Comparison of ENCODE assay signal across 10 cellular contexts in the genomic region with DNA sequence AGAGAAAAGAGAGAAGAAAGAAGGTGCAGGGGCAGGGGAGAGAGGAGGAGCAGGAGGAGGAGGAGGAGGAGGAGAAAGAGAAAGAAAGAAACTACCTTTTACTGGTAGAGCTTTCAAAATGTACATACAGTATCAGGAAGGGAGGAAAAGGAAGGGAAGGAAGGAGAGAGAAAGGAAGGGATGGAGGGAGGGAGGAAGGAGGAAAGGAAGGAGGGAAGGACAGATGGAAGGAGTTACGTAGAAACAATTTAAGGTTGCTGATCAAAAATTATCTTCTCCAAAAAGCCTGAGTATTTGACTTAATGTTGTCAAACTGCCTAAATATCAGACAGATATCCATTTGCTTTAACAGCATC. TPM values are rescaled to one million over a fixed set of nuclear protein-coding genes. Genes with fewer than 3 reads are reported as not detected.
DNase-seq lines count a peak whose midpoint lies in the region; ATAC-seq, FAIRE-seq and TF ChIP-seq lines count a peak whose summit lies in the region.
"Had no signal": no experiment of that assay in that cellular context is flagged by ENCODE, and none has a peak within 500 bp of the region (broad histone marks: within the 10 kb centered on the region; RNA-seq: fewer than 3 reads in every experiment).

No MANE protein-coding gene starts in this region.

- H3K79me2 ChIP-seq in GM12878 (ENCODE audit: control insufficient read depth, insufficient read depth, low read length): no peaks in the 10 kb centered on the region

- H3K4me2 ChIP-seq in GM12878 (ENCODE audit: control insufficient read depth, insufficient read depth): peak overlapping the region; percentile 85

- intact Hi-C loops in GM12878 (cut with micrococcal nuclease; ENCODE audit: unreplicated experiment): loop anchor here (2.0 kb wide), 1 partner anchor 108 kb away; no protein-coding TSS in a partner anchor

- H3K4me3 Mint-ChIP-seq in stimulated activated naive B cell treated with anti-CD40 and anti-IgM and Interleukin-4, amounts not matched to agents 10 μg/mL and 1 μg/mL and 100 μg/mL, for 72 hours: peak overlapping the region; percentile 82 to 84

- H3K4me1 Mint-ChIP-seq in stimulated activated naive B cell treated with anti-CD40 and anti-IgM and Interleukin-4, amounts not matched to agents 10 μg/mL and 1 μg/mL and 100 μg/mL, for 72 hours: peaks cover 39 to 66% of the 10 kb centered on the region in 2 donors

- SMC1A ChIA-PET in GM12878 (lab: Charles Lee; ENCODE audit: uncharacterized antibody, unreplicated experiment): interaction anchor here (0.8 to 1.6 kb wide), 3 partner anchors 11 to 108 kb away, joined by 3 to 5 read pairs (median 3); no protein-coding TSS in a partner anchor

- H3K4me1 ChIP-seq in GM12878 (ENCODE audit: control insufficient read depth, insufficient read depth, low read length): peaks cover 25% of the 10 kb centered on the region
- H3K4me1 ChIP-seq: gastrocnemius medialis had no signal

- CTCF ChIA-PET in GM12878 (lab: Yijun Ruan, JAX): interaction anchor here (0.9 to 4.6 kb wide), 7 partner anchors 10 to 108 kb away, joined by 3 to 23 read pairs (median 3); no protein-coding TSS in a partner anchor

- TF ChIP-seq EP300 in GM12878 (IDR thresholded peaks at IDR 0.05; ENCODE audit: borderline replicate concordance in 1 of 2, control insufficient read depth in 1 of 2, low read depth in 2 of 2, low read length in 2 of 2): no peak

- H3K9me3 Mint-ChIP-seq in stimulated activated naive B cell treated with anti-CD40 and anti-IgM and Interleukin-4, amounts not matched to agents 10 μg/mL and 1 μg/mL and 100 μg/mL, for 72 hours: peaks cover 4 to 5% of the 10 kb centered on the region in 2 donors

- RAD21 ChIA-PET in GM12878 (lab: Charles Lee; ENCODE audit: unreplicated experiment): interaction anchor here (0.9 to 1.3 kb wide), 4 partner anchors 23 to 112 kb away, joined by 3 to 12 read pairs (median 4); no protein-coding TSS in a partner anchor

- peak overlapping the region; percentile 94 for H3K27ac Mint-ChIP-seq in stimulated activated naive B cell treated with anti-CD40 and anti-IgM and Interleukin-4, amounts not matched to agents 10 μg/mL and 1 μg/mL and 100 μg/mL, for 72 hours

- no peaks in the 10 kb centered on the region for H4K20me1 ChIP-seq in GM12878 (ENCODE audit: control insufficient read depth, insufficient read depth)

- WGBS in GM12878 (ENCODE audit: insufficient coverage, insufficient replicate concordance, low lambda C conversion rate, missing lambda C conversion rate): 44% methylated on average over 1 of the region's 1 CpG

- H3K27me3 Mint-ChIP-seq in stimulated activated naive B cell treated with anti-CD40 and anti-IgM and Interleukin-4, amounts not matched to agents 10 μg/mL and 1 μg/mL and 100 μg/mL, for 72 hours: no peaks in the 10 kb centered on the region

- no peak for DNase-seq in GM12878 (ENCODE audit: low read depth, low spot score)
- DNase-seq in stimulated activated naive B cell treated with anti-CD40 and anti-IgM and Interleukin-4, amounts not matched to agents 10 μg/mL and 1 μg/mL and 100 μg/mL, for 72 hours: no peak
- DNase-seq in GM12891 (ENCODE audit: insufficient read length, low spot score): no peak
- no peak for DNase-seq in cerebellar cortex (ENCODE audit: low spot score)
- DNase-seq: gastrocnemius medialis, WERI-Rb-1 had no signal

- FAIRE-seq in GM12878 (lab: Jason Lieb, UNC): no peak
- FAIRE-seq in GM12891 (lab: Jason Lieb, UNC): no peak

- peak overlapping the region; percentile 46 for H3K9ac ChIP-seq in GM12878 (ENCODE audit: control insufficient read depth, insufficient read depth, low read length)

- TF ChIP-seq CTCF in GM12878 (IDR thresholded peaks at IDR 0.05 in 2 of 3, conservative IDR thresholded peaks at IDR 0.05 in 1 of 3; ENCODE audit: control insufficient read depth in 2 of 3, extremely low read depth in 1 of 3, insufficient read depth in 1 of 3, low read depth in 3 of 3, low read length in 3 of 3): no peak

- H3K4me3 ChIP-seq in GM12878: peak overlapping the region; percentile 49
- H3K4me3 ChIP-seq: gastrocnemius medialis had no signal

- POLR2A ChIA-PET in GM12878 (lab: Charles Lee): no interaction called here

- in situ Hi-C loops in GM12878 (cut with MboI): no loop called here

- peak overlapping the region; percentile 66 for H2AFZ ChIP-seq in GM12878 (ENCODE audit: control insufficient read depth, low read depth, low read length)

- H3K27me3 ChIP-seq in GM12878 (replicated peaks in 1 of 2; ENCODE audit: control insufficient read depth in 2 of 2, insufficient read depth in 2 of 2, low read length in 1 of 2): no peaks in the 10 kb centered on the region
- H3K27me3 ChIP-seq: gastrocnemius medialis had no signal

- H3K9me3 ChIP-seq in GM12878 (replicated peaks; ENCODE audit: control insufficient read depth, insufficient read depth, low read length): no peaks in the 10 kb centered on the region
- H3K9me3 ChIP-seq: gastrocnemius medialis had no signal

- peaks cover 1 to 10% of the 10 kb centered on the region in 2 donors for H3K36me3 Mint-ChIP-seq in stimulated activated naive B cell treated with anti-CD40 and anti-IgM and Interleukin-4, amounts not matched to agents 10 μg/mL and 1 μg/mL and 100 μg/mL, for 72 hours

- peak overlapping the region; percentile 83 for H3K27ac ChIP-seq in GM12878 (ENCODE audit: control insufficient read depth, insufficient read depth)
- H3K27ac ChIP-seq: gastrocnemius medialis, WERI-Rb-1 had no signal

- no peaks in the 10 kb centered on the region for H3K36me3 ChIP-seq in GM12878 (ENCODE audit: control insufficient read depth in 2 of 2, insufficient read depth in 2 of 2, low read length in 1 of 2)
- H3K36me3 ChIP-seq: gastrocnemius medialis, WERI-Rb-1 had no signal

- no peak for TF ChIP-seq POLR2A in GM12878 (IDR thresholded peaks at IDR 0.05; ENCODE audit: low read depth, low read length)
- TF ChIP-seq POLR2A in GM12891 (IDR thresholded peaks at IDR 0.05; ENCODE audit: low read depth, low read length): no peak

- BruUV-seq in GM12878 (replicated peaks; lab: Mats Ljungman, UMichigan): no TSS peak

- 0 out of 2 replicates have a peak, but pooled peaks have one; percentile 2 for TF ChIP-seq RAD21 in GM12878 (IDR thresholded peaks at IDR 0.05; ENCODE audit: insufficient read depth, low read depth, low read length)

- ATAC-seq in GM21381 (IDR thresholded peaks at IDR 0.05; ENCODE audit: unreplicated experiment) (peak; percentile 36), HG03064 (IDR thresholded peaks at IDR 0.05; ENCODE audit: low read depth, unreplicated experiment) (peak; percentile 30), GM12878 (peak; percentile 50), HG03469 (IDR thresholded peaks at IDR 0.05; ENCODE audit: unreplicated experiment) (no peak), GM18870 (IDR thresholded peaks at IDR 0.05; ENCODE audit: unreplicated experiment) (no peak)
- peak; percentile 9 to 37 for ATAC-seq in stimulated activated naive B cell treated with anti-CD40 and anti-IgM and Interleukin-4, amounts not matched to agents 10 μg/mL and 1 μg/mL and 100 μg/mL, for 72 hours (replicated peaks)
- ATAC-seq: gastrocnemius medialis had no signal

TF ChIP-seq in GM12878, 131 proteins besides CTCF, POLR2A, EP300 and RAD21 (continues in another document):
- TF ChIP-seq STAT3 (IDR thresholded peaks at IDR 0.05; ENCODE audit: low read depth, low read length) (no peak), RELB (IDR thresholded peaks at IDR 0.05; ENCODE audit: low read depth) (no peak)

TF ChIP-seq in GM12891, 5 proteins besides CTCF, POLR2A, EP300 and RAD21:
- no peak for TF ChIP-seq TAF1 (IDR thresholded peaks at IDR 0.05; ENCODE audit: low read depth, low read length)
- no peak for TF ChIP-seq SPI1 (IDR thresholded peaks at IDR 0.05; ENCODE audit: low read depth, low read length)
- TF ChIP-seq PAX5 (IDR thresholded peaks at IDR 0.05; ENCODE audit: insufficient read depth, low read length, severe bottlenecking): no peak
- no peak for TF ChIP-seq POLR2AphosphoS5 (IDR thresholded peaks at IDR 0.05; ENCODE audit: low read depth, low read length)
- TF ChIP-seq POU2F2 (IDR thresholded peaks at IDR 0.05; ENCODE audit: low read depth, low read length): no peak

RNA-seq across cellular contexts. Expression of gene TBC1D9, which starts 13.4 kb away (rescaled TPM):
- total RNA-seq in GM12878 (2013; cell fraction: nucleolus; rRNA removed): 35.8 and 45.4 TPM in 2 replicates
- total RNA-seq in GM12878 (2014; rRNA removed) (11.5 and 14.1 TPM in 2 replicates), GM12878 (2014; rRNA removed; fragmentation: Illumina TruSeq; extraction: Trizol) (10.5 and 10.9 TPM in 2 replicates), GM12878 (2021) (12.9 and 14.9 TPM in 2 replicates)
- 2.3 TPM for polyA plus RNA-seq in GM12878 (2011; ENCODE audit: low read depth)
- polyA plus RNA-seq in GM12878 (2011; rRNA removed) (2.8 and 3.4 TPM in 2 replicates), GM12878 (2014; fragmentation: Illumina TruSeq; extraction: Trizol) (11.4 and 11.8 TPM in 2 replicates), GM12878 (2014; fragmentation: Nextera tagmentation; extraction: Ambion mirVana) (1 to 10 TPM in 1 of 2 experiments, under 1 TPM in 1; 0.87 to 1.4 TPM), GM12878 (2014; rRNA removed) (8.2 and 9.8 TPM in 2 replicates), GM12878 (2016; fragmentation: Nextera tagmentation; extraction: Ambion mirVana) (1 to 10 TPM; 3.4 to 4.5 TPM)
- 1.9 TPM in 2 replicates for polyA plus RNA-seq in GM12878 (2011; cell fraction: cytosol; rRNA removed)
- polyA plus RNA-seq in GM12878 (2011; cell fraction: nucleus; rRNA removed): 1.6 and 2.8 TPM in 2 replicates
- 3.2 TPM in 2 replicates for polyA plus RNA-seq in GM12878 (2012)
- polyA minus RNA-seq in GM12878 (2011; rRNA and poly(A)+ RNA removed): 6.4 and 10.8 TPM in 2 replicates
- 1.7 and 2.8 TPM in 2 replicates for polyA minus RNA-seq in GM12878 (2011; cell fraction: cytosol; rRNA and poly(A)+ RNA removed)
- polyA minus RNA-seq in GM12878 (2011; cell fraction: nucleus; rRNA and poly(A)+ RNA removed): 4.1 and 8.8 TPM in 2 replicates
- 3.1 TPM for polyA plus RNA-seq in GM12891 (2012; ENCODE audit: low read depth, missing spikeins)

Comparison
In these comparisons a context has a peak if more than half of its experiments do, and no peak if none do; other contexts are left out.
1. ATAC-seq: peak in GM21381 (single experiment), HG03064 (single experiment), GM12878 (single experiment) and stimulated activated naive B cell treated with anti-CD40 and anti-IgM and Interleukin-4, amounts not matched to agents 10 μg/mL and 1 μg/mL and 100 μg/mL, for 72 hours (2 of 2); none in HG03469 (single experiment) and GM18870 (single experiment).